ENCODE assay signal across 8 cellular contexts in the genomic region with DNA sequence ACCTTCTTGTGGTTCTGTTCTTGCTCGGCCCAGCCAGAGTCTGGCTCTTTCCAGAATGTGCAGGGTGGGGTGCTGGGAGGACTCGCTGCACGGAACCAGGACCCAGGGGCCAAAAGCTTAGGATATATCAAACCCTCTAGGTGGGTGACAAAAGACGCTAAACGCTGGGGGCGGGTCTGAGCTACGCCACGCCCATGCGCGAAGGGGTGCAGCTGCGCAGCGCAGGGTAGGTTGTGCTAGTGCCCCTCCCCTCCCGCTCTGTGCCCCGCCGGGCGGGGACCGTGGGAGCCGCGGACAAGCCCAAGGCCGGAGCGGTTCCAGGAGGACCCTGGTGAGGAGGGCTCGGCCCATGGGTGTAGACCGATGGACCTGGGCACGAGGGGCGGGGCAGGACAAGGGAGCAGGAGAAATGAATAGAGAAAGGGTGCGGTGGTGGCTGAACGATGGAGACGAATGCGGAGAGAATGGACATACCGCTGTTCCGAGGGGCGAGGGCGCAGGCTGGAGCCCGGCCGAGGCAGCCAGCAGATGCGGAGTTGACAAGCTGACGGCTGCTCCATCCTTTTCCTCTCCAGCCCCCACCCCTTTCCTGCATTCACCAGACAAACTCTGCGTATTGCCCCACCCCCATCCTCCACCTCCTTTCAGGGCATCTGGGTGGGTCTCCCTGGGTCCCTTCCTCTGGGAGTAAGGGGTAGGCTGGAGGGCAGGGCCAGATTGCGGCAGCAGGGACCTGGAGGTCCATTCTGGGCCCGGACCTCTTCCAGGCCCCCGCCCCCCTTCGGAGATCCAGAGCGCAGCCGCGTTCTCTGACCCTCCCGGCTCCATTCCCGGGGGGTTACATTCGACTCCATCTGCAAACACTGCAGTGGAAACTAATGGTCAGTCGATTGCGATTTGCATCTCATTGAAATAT. TPM values are rescaled to one million over a fixed set of nuclear protein-coding genes. Genes with fewer than 3 reads are reported as not detected.
A peak's percentile ranks its signal among the peaks of the same experiment; 100 is the strongest.
DNase-seq lines count a peak whose midpoint lies in the region; ATAC-seq, FAIRE-seq and TF ChIP-seq lines count a peak whose summit lies in the region.

A gene with protein sequence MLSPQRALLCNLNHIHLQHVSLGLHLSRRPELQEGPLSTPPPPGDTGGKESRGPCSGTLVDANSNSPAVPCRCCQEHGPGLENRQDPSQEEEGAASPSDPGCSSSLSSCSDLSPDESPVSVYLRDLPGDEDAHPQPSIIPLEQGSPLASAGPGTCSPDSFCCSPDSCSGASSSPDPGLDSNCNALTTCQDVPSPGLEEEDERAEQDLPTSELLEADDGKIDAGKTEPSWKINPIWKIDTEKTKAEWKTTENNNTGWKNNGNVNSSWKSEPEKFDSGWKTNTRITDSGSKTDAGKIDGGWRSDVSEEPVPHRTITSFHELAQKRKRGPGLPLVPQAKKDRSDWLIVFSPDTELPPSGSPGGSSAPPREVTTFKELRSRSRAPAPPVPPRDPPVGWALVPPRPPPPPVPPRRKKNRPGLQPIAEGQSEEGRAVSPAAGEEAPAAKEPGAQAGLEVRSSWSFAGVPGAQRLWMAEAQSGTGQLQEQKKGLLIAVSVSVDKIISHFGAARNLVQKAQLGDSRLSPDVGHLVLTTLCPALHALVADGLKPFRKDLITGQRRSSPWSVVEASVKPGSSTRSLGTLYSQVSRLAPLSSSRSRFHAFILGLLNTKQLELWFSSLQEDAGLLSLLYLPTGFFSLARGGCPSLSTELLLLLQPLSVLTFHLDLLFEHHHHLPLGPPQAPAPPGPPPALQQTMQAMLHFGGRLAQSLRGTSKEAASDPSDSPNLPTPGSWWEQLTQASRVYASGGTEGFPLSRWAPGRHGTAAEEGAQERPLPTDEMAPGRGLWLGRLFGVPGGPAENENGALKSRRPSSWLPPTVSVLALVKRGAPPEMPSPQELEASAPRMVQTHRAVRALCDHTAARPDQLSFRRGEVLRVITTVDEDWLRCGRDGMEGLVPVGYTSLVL (plus strand): TSS at position 234 of the 916 bp plus-strand sequence. CDS start 880 bp downstream, outside the sequence.

- H2AFZ ChIP-seq in keratinocyte (ENCODE audit: control insufficient read depth, low read length) = no peak within 1 kb of the TSS

- H3K36me3 ChIP-seq in BLaER1 (peaks cover 47% of the 10 kb centered on the region), keratinocyte (ENCODE audit: control insufficient read depth in 2 of 2, extremely low read depth in 1 of 2, insufficient read depth in 2 of 2, low read length in 2 of 2) (peaks cover 27 to 37% of the 10 kb centered on the region in 2 experiments), spleen (peaks cover 0 to 38% (median 10%) of the 10 kb centered on the region in 6 donors)

- dilution Hi-C loops in keratinocyte (cut with MboI; ENCODE audit: extremely low pct_ligation_motif_present, low sequenced_read_pairs) = no loop called here

- intact Hi-C loops in spleen (cut with DNase I; ENCODE audit: low total_unique reads) = loop anchor here (10.0 kb wide), 1 partner anchor 46 kb away; the partner anchor contains the start of genes CLK2 and HCN3

- WGBS in spleen, 5 donors = 9 to 23% (median 18%) methylated on average over 38 to 50 of the region's 50 CpGs

- H3K9ac ChIP-seq in BLaER1 (peak within 1 kb of the TSS; percentile 78; the same call in 1 of the 2 replicates), keratinocyte (ENCODE audit: control insufficient read depth, extremely low read depth, insufficient read depth, low read length) (no peak within 1 kb of the TSS)

- H3K27ac ChIP-seq in BLaER1 (no peak within 1 kb of the TSS), keratinocyte (ENCODE audit: control insufficient read depth, insufficient read depth, low read length) (no peak within 1 kb of the TSS), spleen (peak within 1 kb of the TSS in 7 of 8 donors; percentile 34 to 99 (median 66))

- H3K4me3 ChIP-seq in BLaER1 = peak within 1 kb of the TSS; percentile 61
- H3K4me3 ChIP-seq in keratinocyte (ENCODE audit: control insufficient read depth in 2 of 3, extremely low read depth in 1 of 3, insufficient read depth in 2 of 3, low read depth in 1 of 3, low read length in 3 of 3) = no peak within 1 kb of the TSS
- H3K4me3 ChIP-seq in spleen = peak within 1 kb of the TSS; percentile 34 to 93 (median 44)

- H3K79me2 ChIP-seq in keratinocyte (ENCODE audit: control insufficient read depth, insufficient read depth, low read length) = peaks cover 9% of the 10 kb centered on the region

- TF ChIP-seq CTCF in keratinocyte (optimal IDR thresholded peaks at IDR 0.05 in 1 of 3, IDR thresholded peaks at IDR 0.05 in 1 of 3, conservative IDR thresholded peaks at IDR 0.05 in 1 of 3; ENCODE audit: extremely low read depth in 1 of 3, insufficient read depth in 2 of 3, low read length in 3 of 3) = no peak
- no peak for TF ChIP-seq CTCF in spleen (IDR thresholded peaks at IDR 0.05 in 8 of 11, conservative IDR thresholded peaks at IDR 0.05 in 3 of 11)

- H3K9me1 ChIP-seq in keratinocyte (ENCODE audit: control insufficient read depth, extremely low read depth, insufficient read depth, low read length) = no peaks in the 10 kb centered on the region

- H3K4me2 ChIP-seq in BLaER1 = peak within 1 kb of the TSS; percentile 94
- H3K4me2 ChIP-seq in keratinocyte (ENCODE audit: control insufficient read depth, extremely low read depth, insufficient read depth, low read depth, low read length) = peak within 1 kb of the TSS; percentile 41

- DNase-seq in MV-4-11 (lab: John Stamatoyannopoulos, UW) (peak; percentile 53), cerebellum (ENCODE audit: low spot score) (peak; percentile 96), keratinocyte (ENCODE audit: low read depth, low spot score) (no peak), spleen (peak; percentile 93)
- peak; percentile 69 to 74 for DNase-seq in activated CD4-positive, alpha-beta T cell treated with anti-CD3 and anti-CD28 coated beads for 4 hours

- H3K27me3 ChIP-seq in BLaER1 (no peaks in the 10 kb centered on the region), keratinocyte (ENCODE audit: control insufficient read depth, extremely low read depth, insufficient read depth, low read length) (no peaks in the 10 kb centered on the region), spleen (replicated peaks in 1 of 7) (no peaks in the 10 kb centered on the region)

- H3K4me1 ChIP-seq in BLaER1 = peaks cover 57% of the 10 kb centered on the region
- peaks cover 14% of the 10 kb centered on the region for H3K4me1 ChIP-seq in keratinocyte (ENCODE audit: control insufficient read depth, extremely low read depth, insufficient read depth, low read length)
- H3K4me1 ChIP-seq in spleen = peaks cover 20 to 59% (median 47%) of the 10 kb centered on the region in 6 donors

- peaks cover 38% of the 10 kb centered on the region for H4K20me1 ChIP-seq in BLaER1
- peaks cover 26% of the 10 kb centered on the region for H4K20me1 ChIP-seq in keratinocyte (ENCODE audit: control insufficient read depth, extremely low read depth, insufficient read depth, low read length)

- no peak for TF ChIP-seq POLR2A in spleen (IDR thresholded peaks at IDR 0.05)

- ATAC-seq in HG03354 (IDR thresholded peaks at IDR 0.05; ENCODE audit: poor library complexity, severe bottlenecking, unreplicated experiment) = no peak
- no peak for ATAC-seq in GM21515 (IDR thresholded peaks at IDR 0.05; ENCODE audit: unreplicated experiment)

- FAIRE-seq in keratinocyte (lab: Jason Lieb, UNC) = no peak

- H3K9me3 ChIP-seq in BLaER1 = no peaks in the 10 kb centered on the region
- no peaks in the 10 kb centered on the region for H3K9me3 ChIP-seq in keratinocyte (ENCODE audit: control insufficient read depth, low read depth, low read length)
- no peaks in the 10 kb centered on the region for H3K9me3 ChIP-seq in spleen

RNA-seq across cellular contexts. Expression of the gene that starts here (rescaled TPM):
- total RNA-seq in cerebellum (32.0 TPM), spleen (10 to 100 TPM; 11.4 to 21.1 (median 18.0) TPM)
- polyA plus RNA-seq in keratinocyte (32.4 to 40.3 TPM (median 32.8 TPM) in 3 replicates), spleen (10 to 100 TPM in 2 of 3 donors, 1 to 10 TPM in 1; 8.5 to 17.3 (median 10.8) TPM)
- polyA plus RNA-seq in keratinocyte (2011; ENCODE audit: low read depth) = 6.3 TPM
- polyA plus RNA-seq in keratinocyte (2011; cell fraction: cytosol; rRNA removed) = 30.5 and 36.2 TPM in 2 replicates
- polyA plus RNA-seq in keratinocyte (2011; cell fraction: nucleus; rRNA removed) = 61.0 and 78.5 TPM in 2 replicates
- polyA plus RNA-seq in keratinocyte (2012; ENCODE audit: low replicate concordance) = 21.8 and 33.9 TPM in 2 replicates
- polyA minus RNA-seq in keratinocyte = 22.4 to 42.9 TPM (median 29.8 TPM) in 3 replicates
- 38.6 TPM for polyA minus RNA-seq in keratinocyte (2011; cell fraction: cytosol; rRNA and poly(A)+ RNA removed)
- polyA minus RNA-seq in keratinocyte (2011; cell fraction: nucleus; rRNA and poly(A)+ RNA removed) = 20.0 and 22.3 TPM in 2 replicates

Comparison
In these comparisons a context has a peak if more than half of its experiments do, and no peak if none do; other contexts are left out.
1. H3K27ac ChIP-seq: peak in spleen (7 of 8); none in BLaER1 (single experiment) and keratinocyte (single experiment).
2. H3K4me3 ChIP-seq: peak in BLaER1 (single experiment) and spleen (8 of 8); none in keratinocyte (0 of 3).